ENCODE assay signal across 28 cellular contexts in genomic region chr13:39604736-39605135, GRCh38.
"Had no signal": no experiment of that assay in that cellular context is flagged by ENCODE, and none has a peak within 500 bp of the region (broad histone marks: within the 10 kb centered on the region; RNA-seq: fewer than 3 reads in every experiment).

No MANE protein-coding gene starts in this region.

- H3K36me3 ChIP-seq: esophagus squamous epithelium, heart right ventricle, left lung, prostate gland, right atrium auricular region, thyroid gland, upper lobe of left lung had no signal

- DNase-seq: cortex of kidney; effector memory CD8-positive, alpha-beta T cell; erythroblast; esophagus squamous epithelium; foreskin melanocyte; glutamatergic neuron; heart right ventricle; hippocampal formation; left cardiac atrium; left lung; mesenchymal stem cell; mucosa of descending colon; naive B cell; nephron progenitor cell; nucleus accumbens; stimulated activated CD4-positive, alpha-beta T cell treated with anti-CD3 and anti-CD28 coated beads, Interleukin-12 subunit alpha, Interleukin-12 subunit beta, amount 100 ng/mL, for 4 hours; stimulated activated CD4-positive, alpha-beta T cell treated with anti-CD3 and anti-CD28 coated beads, Interleukin-1b, Interleukin-23, amount 100 ng/mL, for 48 hours; stimulated activated CD4-positive, alpha-beta T cell treated with anti-CD3 and anti-CD28 coated beads, Interleukin-4, amount 100 ng/mL, for 1 hour; stimulated activated CD8-positive, alpha-beta memory T cell treated with anti-CD3 and anti-CD28 coated beads, Interleukin-4, amount 100 ng/mL, for 48 hours; stimulated activated naive CD4-positive, alpha-beta T cell; stimulated activated naive CD8-positive, alpha-beta T cell treated with anti-CD3 and anti-CD28 coated beads, Interleukin-15, amount 100 ng/mL, for 72 hours; thyroid gland; upper lobe of left lung had no signal

- H3K4me3 ChIP-seq: esophagus squamous epithelium, left lung, mucosa of descending colon, prostate gland, right atrium auricular region, smooth muscle cell, thyroid gland, upper lobe of left lung had no signal

- H3K9me3 Mint-ChIP-seq: effector memory CD8-positive, alpha-beta T cell; mesothelial cell of epicardium; naive B cell; nephron progenitor cell; stimulated activated naive CD8-positive, alpha-beta T cell treated with anti-CD3 and anti-CD28 coated beads, Interleukin-15, amount 100 ng/mL, for 72 hours had no signal

- H3K27ac ChIP-seq: esophagus squamous epithelium, left lung, prostate gland, right atrium auricular region, thyroid gland had no signal

- H3K27me3 ChIP-seq: right atrium auricular region, thyroid gland, upper lobe of left lung had no signal

- H3K36me3 Mint-ChIP-seq: mesothelial cell of epicardium, naive B cell had no signal

- ATAC-seq: effector memory CD8-positive, alpha-beta T cell; heart right ventricle; left cardiac atrium; left lung; mucosa of descending colon; sciatic nerve; stimulated activated naive CD8-positive, alpha-beta T cell treated with anti-CD3 and anti-CD28 coated beads, Interleukin-15, amount 100 ng/mL, for 72 hours had no signal

- H3K9me3 ChIP-seq: esophagus squamous epithelium, heart right ventricle, left lung, mucosa of descending colon, prostate gland, right atrium auricular region, thyroid gland, upper lobe of left lung had no signal

- H3K27ac Mint-ChIP-seq: effector memory CD8-positive, alpha-beta T cell; mesothelial cell of epicardium; naive B cell; nephron progenitor cell; stimulated activated naive CD8-positive, alpha-beta T cell treated with anti-CD3 and anti-CD28 coated beads, Interleukin-15, amount 100 ng/mL, for 72 hours had no signal

- H3K4me1 ChIP-seq: prostate gland had no signal

- H3K4me3 Mint-ChIP-seq: mesothelial cell of epicardium; stimulated activated naive CD8-positive, alpha-beta T cell treated with anti-CD3 and anti-CD28 coated beads, Interleukin-15, amount 100 ng/mL, for 72 hours had no signal
